ENCODE assay signal across 19 cellular contexts in the genomic region with DNA sequence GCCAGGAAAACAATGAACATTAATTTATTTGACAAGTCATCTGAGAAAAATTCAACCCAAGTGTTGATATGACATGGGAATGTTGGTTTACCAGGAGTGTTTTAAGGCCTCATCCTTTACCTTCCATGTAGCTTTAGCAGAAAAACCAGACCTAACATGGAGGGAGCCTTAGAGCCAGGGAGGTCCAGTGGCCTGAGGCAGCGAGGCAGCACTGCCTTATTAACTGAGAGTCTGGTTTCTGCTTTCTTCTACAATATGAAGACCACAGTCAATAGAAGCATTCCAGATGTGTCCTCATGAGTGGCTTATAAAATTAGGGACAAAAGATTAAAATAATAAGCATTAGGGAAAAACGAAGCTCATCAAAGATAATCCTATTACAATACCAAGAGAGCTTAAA.
DNase-seq lines count a peak whose midpoint lies in the region; ATAC-seq, FAIRE-seq and TF ChIP-seq lines count a peak whose summit lies in the region.
"Had no signal": no experiment of that assay in that cellular context is flagged by ENCODE, and none has a peak within 500 bp of the region (broad histone marks: within the 10 kb centered on the region; RNA-seq: fewer than 3 reads in every experiment).

No MANE protein-coding gene starts in this region.

- FAIRE-seq in keratinocyte (lab: Jason Lieb, UNC): peak; percentile 29

- peaks cover 3% of the 10 kb centered on the region for H3K4me1 Mint-ChIP-seq in type B pancreatic cell (ENCODE audit: unreplicated experiment)
- H3K4me1 Mint-ChIP-seq: GM23338 had no signal

- DNase-seq in left ventricle myocardium superior: no peak
- no peak for DNase-seq in Right ventricle myocardium inferior (ENCODE audit: missing footprints)
- DNase-seq in NCI-H524 treated with DMSO at 0.1 percent for 48 hours (lab: John Stamatoyannopoulos, UW): peak; percentile 88
- no peak for DNase-seq in keratinocyte (ENCODE audit: low read depth, low spot score)
- no peak for DNase-seq in type B pancreatic cell (ENCODE audit: extremely low spot score, unreplicated experiment)
- DNase-seq in transverse colon: no peak
- DNase-seq in epidermal melanocyte (ENCODE audit: insufficient read length, low spot score): no peak
- DNase-seq in left lobe of liver (ENCODE audit: low spot score): no peak
- DNase-seq: ACHN; CD4-positive, alpha-beta memory T cell; DMS79 treated with DMSO at 0.1 percent for 48 hours; GDM1; KG1; NCI-H1092; NCI-H2107; NCI-H446; NCI-H774 had no signal

- intact Hi-C loops in left ventricle myocardium superior (cut with micrococcal nuclease): no loop called here
- intact Hi-C loops in Right ventricle myocardium inferior (cut with DNase I): no loop called here
- intact Hi-C loops in transverse colon (cut with DNase I; ENCODE audit: low total_unique reads): no loop called here

- no peak overlapping the region for H2AFZ ChIP-seq in keratinocyte (ENCODE audit: control insufficient read depth, low read length)
- H2AFZ ChIP-seq: GM23338 had no signal

- H3K4me1 ChIP-seq in keratinocyte (ENCODE audit: control insufficient read depth, extremely low read depth, insufficient read depth, low read length): no peaks in the 10 kb centered on the region
- no peaks in the 10 kb centered on the region for H3K4me1 ChIP-seq in transverse colon

- TF ChIP-seq EP300 in transverse colon (IDR thresholded peaks at IDR 0.05; ENCODE audit: low read depth): no peak

- H3K4me3 Mint-ChIP-seq in type B pancreatic cell: no peak overlapping the region
- H3K4me3 Mint-ChIP-seq: CD4-positive, alpha-beta memory T cell; GM23338 had no signal

- H3K9me3 Mint-ChIP-seq in type B pancreatic cell: no peaks in the 10 kb centered on the region
- H3K9me3 Mint-ChIP-seq: CD4-positive, alpha-beta memory T cell; GM23338 had no signal

- H3K27ac ChIP-seq in keratinocyte (ENCODE audit: control insufficient read depth, insufficient read depth, low read length) (no peak overlapping the region), transverse colon (no peak overlapping the region)
- H3K27ac ChIP-seq: HL-60 had no signal

- peak overlapping the region; percentile 70 for H3K27ac Mint-ChIP-seq in type B pancreatic cell
- H3K27ac Mint-ChIP-seq: GM23338 had no signal

- H4K20me1 ChIP-seq in keratinocyte (ENCODE audit: control insufficient read depth, extremely low read depth, insufficient read depth, low read length): no peaks in the 10 kb centered on the region

- H3K27me3 ChIP-seq in keratinocyte (ENCODE audit: control insufficient read depth, extremely low read depth, insufficient read depth, low read length) (no peaks in the 10 kb centered on the region), transverse colon (no peaks in the 10 kb centered on the region)

- in situ Hi-C loops in transverse colon (cut with MboI; ENCODE audit: low pct_ligation_motif_present in 1 of 4, low pct_unique_long_range_greater_than_20kb in 1 of 4, low sequenced_read_pairs in 3 of 4): loop anchor here in 3 of 4 donors (25.0 kb wide), 2 partner anchors 90 to 340 kb away; no protein-coding TSS in a partner anchor

- H3K4me2 ChIP-seq in keratinocyte (ENCODE audit: control insufficient read depth, extremely low read depth, insufficient read depth, low read depth, low read length): no peak overlapping the region
- H3K4me2 ChIP-seq: GM23338 had no signal

- no peaks in the 10 kb centered on the region for H3K27me3 Mint-ChIP-seq in type B pancreatic cell
- H3K27me3 Mint-ChIP-seq: CD4-positive, alpha-beta memory T cell had no signal

- H3K9me1 ChIP-seq in keratinocyte (ENCODE audit: control insufficient read depth, extremely low read depth, insufficient read depth, low read length): no peaks in the 10 kb centered on the region

- no peaks in the 10 kb centered on the region for H3K9me3 ChIP-seq in keratinocyte (ENCODE audit: control insufficient read depth, low read depth, low read length)
- no peaks in the 10 kb centered on the region for H3K9me3 ChIP-seq in transverse colon

- dilution Hi-C loops in keratinocyte (cut with MboI; ENCODE audit: extremely low pct_ligation_motif_present, low sequenced_read_pairs): no loop called here

- no peaks in the 10 kb centered on the region for H3K79me2 ChIP-seq in keratinocyte (ENCODE audit: control insufficient read depth, insufficient read depth, low read length)

- H3K4me3 ChIP-seq in keratinocyte (ENCODE audit: control insufficient read depth in 2 of 3, extremely low read depth in 1 of 3, insufficient read depth in 2 of 3, low read depth in 1 of 3, low read length in 3 of 3) (no peak overlapping the region), transverse colon (no peak overlapping the region)
- H3K4me3 ChIP-seq: GM23338 had no signal

- ATAC-seq in left ventricle myocardium superior (peak; percentile 21), Right ventricle myocardium inferior (no peak), left lobe of liver (no peak)
- ATAC-seq: GM23338 had no signal

- H3K36me3 ChIP-seq in keratinocyte (ENCODE audit: control insufficient read depth in 2 of 2, extremely low read depth in 1 of 2, insufficient read depth in 2 of 2, low read length in 2 of 2): peaks cover 10 to 11% of the 10 kb centered on the region in 2 experiments
- peaks cover 0 to 52% (median 18%) of the 10 kb centered on the region in 4 donors for H3K36me3 ChIP-seq in transverse colon

- no peak for TF ChIP-seq CTCF in keratinocyte (optimal IDR thresholded peaks at IDR 0.05 in 1 of 3, IDR thresholded peaks at IDR 0.05 in 1 of 3, conservative IDR thresholded peaks at IDR 0.05 in 1 of 3; ENCODE audit: extremely low read depth in 1 of 3, insufficient read depth in 2 of 3, low read length in 3 of 3)
- no peak for TF ChIP-seq CTCF in type B pancreatic cell (conservative IDR thresholded peaks at IDR 0.05)
- no peak for TF ChIP-seq CTCF in transverse colon (IDR thresholded peaks at IDR 0.05)

- no peak for TF ChIP-seq POLR2A in transverse colon (IDR thresholded peaks at IDR 0.05)

- H3K36me3 Mint-ChIP-seq in type B pancreatic cell: peaks cover 37% of the 10 kb centered on the region

- no peak overlapping the region for H3K9ac ChIP-seq in keratinocyte (ENCODE audit: control insufficient read depth, extremely low read depth, insufficient read depth, low read length)

- WGBS in transverse colon (ENCODE audit: low coverage in 1 of 2), 2 donors: 96 to 100% methylated on average over 1 to 2 of the region's 2 CpGs
